Comparison of ENCODE assay signal across 23 cellular contexts in the genomic region with DNA sequence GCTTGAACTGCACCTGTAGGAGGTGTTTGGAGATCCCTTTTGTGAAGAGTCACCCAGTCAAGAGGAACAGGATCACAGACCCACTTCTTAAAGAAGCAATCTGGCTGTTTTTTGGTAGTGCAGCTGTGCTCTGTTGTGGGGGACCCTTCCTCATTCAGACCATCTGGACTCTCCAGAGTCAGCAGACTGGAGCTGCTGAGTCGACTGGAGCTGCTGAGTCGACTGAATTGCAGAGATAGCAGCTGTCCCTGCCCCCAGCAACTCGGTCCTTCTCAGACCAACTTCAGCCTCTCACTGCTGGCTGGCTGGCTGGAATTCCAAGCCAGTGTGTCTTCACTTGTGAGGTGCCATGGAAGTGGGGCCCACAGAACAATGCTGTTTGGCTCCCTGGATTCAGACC. TPM values are rescaled to one million over a fixed set of nuclear protein-coding genes. Genes with fewer than 3 reads are reported as not detected.
DNase-seq lines count a peak whose midpoint lies in the region; ATAC-seq, FAIRE-seq and TF ChIP-seq lines count a peak whose summit lies in the region.
"Had no signal": no experiment of that assay in that cellular context is flagged by ENCODE, and none has a peak within 500 bp of the region (broad histone marks: within the 10 kb centered on the region; RNA-seq: fewer than 3 reads in every experiment).

No MANE protein-coding gene starts in this region.

- no peaks in the 10 kb centered on the region for H4K20me1 ChIP-seq in DND-41 (ENCODE audit: insufficient read depth, low read length)
- no peaks in the 10 kb centered on the region for H4K20me1 ChIP-seq in H1 (replicated peaks in 1 of 2; ENCODE audit: control insufficient read depth in 1 of 2, insufficient read depth in 2 of 2, low read length in 2 of 2)

- no peak overlapping the region for H2AFZ ChIP-seq in DND-41 (ENCODE audit: low read depth, low read length)
- no peak overlapping the region for H2AFZ ChIP-seq in H1 (ENCODE audit: low read length)

- no peak overlapping the region for H3K23ac ChIP-seq in H1 (ENCODE audit: insufficient read length)

- H3K23me2 ChIP-seq in H1 (ENCODE audit: low read depth, low read length) = no peaks in the 10 kb centered on the region

- H3K27me3 ChIP-seq in DND-41 (ENCODE audit: insufficient read depth, low read length, poor library complexity) = no peaks in the 10 kb centered on the region
- H3K27me3 ChIP-seq in H1 (replicated peaks in 1 of 4; ENCODE audit: control insufficient read depth in 3 of 4, extremely low read depth in 1 of 4, insufficient read depth in 3 of 4, low read length in 3 of 4) = no peaks in the 10 kb centered on the region
- H3K27me3 ChIP-seq: BE2C had no signal

- no peak overlapping the region for H2BK5ac ChIP-seq in H1 (ENCODE audit: low read depth, low read length)

- H3K9ac ChIP-seq in DND-41 (ENCODE audit: low read depth, low read length) = no peak overlapping the region
- no peak overlapping the region for H3K9ac ChIP-seq in H1 (replicated peaks in 1 of 4; ENCODE audit: extremely low read depth in 1 of 4, low read depth in 3 of 4, low read length in 3 of 4)
- H3K9ac ChIP-seq: KMS-11 had no signal

- H3K9me3 ChIP-seq in DND-41 (ENCODE audit: insufficient read depth, low read length, severe bottlenecking) (no peaks in the 10 kb centered on the region), H1 (ENCODE audit: insufficient read depth in 2 of 2, low read depth in 1 of 2, low read length in 1 of 2) (0 out of 4 replicates have a peak, but pooled peaks cover 0 to 2% of the 10 kb centered on the region in 2 experiments)
- H3K9me3 ChIP-seq: BE2C had no signal

- H3K79me2 ChIP-seq in DND-41 (ENCODE audit: insufficient read depth, low read length) (no peaks in the 10 kb centered on the region), H1 (ENCODE audit: control insufficient read depth in 1 of 2, insufficient read depth in 2 of 2, low read length in 2 of 2) (no peaks in the 10 kb centered on the region)

- H3K36me3 Mint-ChIP-seq in mesothelial cell of epicardium (peaks cover 44% of the 10 kb centered on the region), HFFc6 (ENCODE audit: low read depth) (peaks cover 32% of the 10 kb centered on the region)

- 91% methylated on average over 3 of the region's 3 CpGs; no CpG with 5 or more reads in 1 of the 2 experiments for WGBS in H1 (ENCODE audit: extremely low coverage in 1 of 2, insufficient coverage in 1 of 2, insufficient read length in 1 of 2, insufficient replicate concordance in 2 of 2, low coverage in 1 of 2, low lambda C conversion rate in 2 of 2, missing lambda C conversion rate in 1 of 2), 2 experiments
- WGBS in lower leg skin, 2 donors = 74% methylated on average over 3 of the region's 3 CpGs; no CpG with 5 or more reads in 1 of the 2 donors

- no peak overlapping the region; the same call in 1 of the 2 replicates for H4K8ac ChIP-seq in H1 (ENCODE audit: extremely low read depth, insufficient read depth, low read length)

- no peak overlapping the region for H3K4me3 ChIP-seq in DND-41 (ENCODE audit: low read depth in 1 of 2, low read length in 2 of 2)
- H3K4me3 ChIP-seq in Jurkat, Clone E6-1 (ENCODE audit: low read length) = no peak overlapping the region
- H3K4me3 ChIP-seq in H1 (ENCODE audit: extremely low read depth in 1 of 4, insufficient read depth in 2 of 4, low read depth in 3 of 4, low read length in 4 of 4) = no peak overlapping the region
- no peak overlapping the region for H3K4me3 ChIP-seq in lower leg skin (ENCODE audit: low read depth, poor library complexity, severe bottlenecking)
- H3K4me3 ChIP-seq: SK-N-MC had no signal

- ATAC-seq in DND-41 (ENCODE audit: insufficient read depth, low read depth) (peak; percentile 56; the same call in 2 of the 3 replicates), HG03280 (IDR thresholded peaks at IDR 0.05; ENCODE audit: unreplicated experiment) (no peak)

- no peak for TF ChIP-seq RAD21 in H1 (IDR thresholded peaks at IDR 0.05 in 1 of 2, conservative IDR thresholded peaks at IDR 0.05 in 1 of 2; ENCODE audit: low read depth in 2 of 2, low read length in 2 of 2)

- H3K27ac Mint-ChIP-seq in mesothelial cell of epicardium (peak overlapping the region; percentile 74), HFFc6 (no peak overlapping the region)
- H3K27ac Mint-ChIP-seq: CD4-positive, CD25-positive, alpha-beta regulatory T cell had no signal

- POLR2A ChIA-PET in H1 (lab: Charles Lee; ENCODE audit: partially characterized antibody) = no interaction called here

- H3K27me3 Mint-ChIP-seq in mesothelial cell of epicardium (ENCODE audit: low read depth) (no peaks in the 10 kb centered on the region), HFFc6 (ENCODE audit: insufficient read depth) (peaks cover 4% of the 10 kb centered on the region)
- H3K27me3 Mint-ChIP-seq: CD4-positive, CD25-positive, alpha-beta regulatory T cell had no signal

- H3K4ac ChIP-seq in H1 (replicated peaks; ENCODE audit: insufficient read length, low read depth, low read length) = no peak overlapping the region

- intact Hi-C loops in lower leg skin (cut with DNase I; ENCODE audit: low total_unique reads) = no loop called here

- H3K36me3 ChIP-seq in DND-41 (ENCODE audit: insufficient read depth, low read length) (peaks cover 10% of the 10 kb centered on the region), H1 (ENCODE audit: control insufficient read depth in 2 of 4, insufficient read depth in 4 of 4, low read length in 3 of 4) (peaks cover 0 to 4% (median 0%) of the 10 kb centered on the region in 4 experiments; a peak in 1 of 8 replicates)

- H2BK120ac ChIP-seq in H1 (replicated peaks; ENCODE audit: low read depth, low read length) = no peak overlapping the region

- no peak overlapping the region for H2AK5ac ChIP-seq in H1 (ENCODE audit: low read depth, low read length)

- H3K27ac ChIP-seq in DND-41 (ENCODE audit: low read length) = no peak overlapping the region
- no peak overlapping the region for H3K27ac ChIP-seq in H1 (ENCODE audit: low read depth, low read length)
- H3K27ac ChIP-seq: KMS-11, SK-N-MC had no signal

- no peak overlapping the region for H3K4me3 Mint-ChIP-seq in mesothelial cell of epicardium
- no peak overlapping the region for H3K4me3 Mint-ChIP-seq in HFFc6
- H3K4me3 Mint-ChIP-seq: CD4-positive, CD25-positive, alpha-beta regulatory T cell had no signal

- H3K4me1 Mint-ChIP-seq in mesothelial cell of epicardium (peaks cover 18% of the 10 kb centered on the region), HFFc6 (ENCODE audit: low read depth) (no peaks in the 10 kb centered on the region)
- H3K4me1 Mint-ChIP-seq: CD4-positive, CD25-positive, alpha-beta regulatory T cell had no signal

- CTCF ChIA-PET in H1 (lab: Charles Lee; ENCODE audit: partially characterized antibody) = interaction anchor here (0.6 to 3.4 kb wide), 2 partner anchors 8 to 104 kb away, joined by 3 to 23 read pairs; partner anchors contain the start of gene CCDC150

- H2BK20ac ChIP-seq in H1 (ENCODE audit: low read length) = no peak overlapping the region

- TF ChIP-seq POLR2A in H1 (IDR thresholded peaks at IDR 0.05; ENCODE audit: control extremely low read depth in 1 of 2, low read depth in 2 of 2, low read length in 2 of 2) (no peak), lower leg skin (IDR thresholded peaks at IDR 0.05) (no peak)

- H3K4me1 ChIP-seq in DND-41 (ENCODE audit: insufficient read depth, low read length) (peaks cover 9% of the 10 kb centered on the region), H1 (replicated peaks in 1 of 4; ENCODE audit: control insufficient read depth in 3 of 4, insufficient read depth in 4 of 4, low read length in 3 of 4) (peaks cover 0 to 3% (median 0%) of the 10 kb centered on the region in 4 experiments; a peak in 2 of 7 replicates)

- H3K18ac ChIP-seq in H1 (ENCODE audit: extremely low read depth, low read length) = no peak overlapping the region

- H3K4me2 ChIP-seq in DND-41 (ENCODE audit: insufficient read depth, low read length) = no peak overlapping the region
- H3K4me2 ChIP-seq in H1 (ENCODE audit: insufficient read depth in 1 of 2, low read depth in 2 of 2, low read length in 2 of 2) = no peak overlapping the region
- H3K4me2 ChIP-seq: KMS-11 had no signal

- H2BK15ac ChIP-seq in H1 (ENCODE audit: low read length) = no peak overlapping the region

- no peak for TF ChIP-seq EP300 in H1 (IDR thresholded peaks at IDR 0.05; ENCODE audit: borderline replicate concordance in 1 of 2, low read depth in 2 of 2, low read length in 2 of 2)

- FAIRE-seq in H1 (lab: Jason Lieb, UNC) = no peak
- FAIRE-seq: A204.1, GM12891, GM19239 had no signal

- H2BK12ac ChIP-seq in H1 (ENCODE audit: low read depth, low read length) = no peak overlapping the region

- H3K9me3 Mint-ChIP-seq in mesothelial cell of epicardium (peaks cover 39% of the 10 kb centered on the region), HFFc6 (peaks cover 25% of the 10 kb centered on the region)

- no peak overlapping the region for H4K91ac ChIP-seq in H1 (replicated peaks; ENCODE audit: insufficient read length, low read length)

- no peak overlapping the region for H4K5ac ChIP-seq in H1 (ENCODE audit: insufficient read length, low read depth, low read length)

- no peak overlapping the region for H3K14ac ChIP-seq in H1 (ENCODE audit: insufficient read length)

- H3K79me1 ChIP-seq in H1 (ENCODE audit: low read depth, low read length) = no peaks in the 10 kb centered on the region

- no peak overlapping the region for H3K56ac ChIP-seq in H1 (replicated peaks; ENCODE audit: insufficient read length, low read depth, low read length)

- TF ChIP-seq CTCF in DND-41 (IDR thresholded peaks at IDR 0.05; ENCODE audit: borderline replicate concordance, extremely low read depth, low read length, poor library complexity, severe bottlenecking) = no peak
- TF ChIP-seq CTCF in H1 (IDR thresholded peaks at IDR 0.05; ENCODE audit: control extremely low read depth in 1 of 3, insufficient read depth in 1 of 3, low read depth in 1 of 3, low read length in 3 of 3) = no peak
- no peak for TF ChIP-seq CTCF in mesothelial cell of epicardium (IDR thresholded peaks at IDR 0.05; ENCODE audit: unreplicated experiment)
- no peak for TF ChIP-seq CTCF in lower leg skin (IDR thresholded peaks at IDR 0.05)
- no peak for TF ChIP-seq CTCF in HFFc6 (IDR thresholded peaks at IDR 0.05)

- no peak for DNase-seq in DND-41
- peak; percentile 44 for DNase-seq in Jurkat, Clone E6-1 (ENCODE audit: low read depth, low spot score)
- no peak for DNase-seq in H1 (ENCODE audit: low read depth in 1 of 2, low spot score in 2 of 2)
- no peak for DNase-seq in mesothelial cell of epicardium (ENCODE audit: low spot score in 2 of 2, unreplicated experiment in 2 of 2)
- no peak for DNase-seq in UCSD-AML1 (lab: John Stamatoyannopoulos, UW; ENCODE audit: unreplicated experiment)
- no peak for DNase-seq in lower leg skin (ENCODE audit: low spot score in 2 of 2)
- no peak for DNase-seq in HFFc6
- DNase-seq: BE2C; CD4-positive, CD25-positive, alpha-beta regulatory T cell; EL; GOT3; MV-4-11; NCI-H1694 treated with DMSO at 0.1 percent for 48 hours; NCI-H2107; NCI-H446; OCI-M1; SHP77 had no signal

RNA-seq across cellular contexts. Expression of gene GTF3C3, which starts 56.8 kb away (rescaled TPM):
- 65.1 TPM for polyA plus RNA-seq in Jurkat, Clone E6-1 (2012; ENCODE audit: insufficient read depth, insufficient read length)
- total RNA-seq in H1 (2021; fragmentation: NEBNext Ultra II Directional; extraction: Animal tissue kit (Norgen Biotek cat#: 25700)) = 47.5 and 52.2 TPM in 2 replicates
- polyA plus RNA-seq in H1 (2011; rRNA removed) = 11.7 and 19.6 TPM in 2 replicates
- polyA plus RNA-seq in H1 (2011; cell fraction: cytosol; rRNA removed) = 21.2 TPM
- polyA plus RNA-seq in H1 (2011; cell fraction: nucleus; rRNA removed) = 19.2 TPM
- polyA plus RNA-seq in H1 (2012, experiment 1 of 2) = 21.0 to 35.6 TPM (median 25.0 TPM) in 4 replicates
- polyA plus RNA-seq in H1 (2012, experiment 2 of 2) = 1.8 TPM
- polyA plus RNA-seq in H1 (2013, experiment 1 of 2) = 20.7 TPM
- polyA plus RNA-seq in H1 (2013, experiment 2 of 2) = 19.5 TPM
- polyA minus RNA-seq in H1 (2011; rRNA and poly(A)+ RNA removed) = 39.5 and 77.0 TPM in 2 replicates
- polyA minus RNA-seq in H1 (2011; cell fraction: cytosol; rRNA and poly(A)+ RNA removed) = 24.7 TPM
- polyA minus RNA-seq in H1 (2011; cell fraction: nucleus; rRNA and poly(A)+ RNA removed) = 75.8 TPM
- total RNA-seq in mesothelial cell of epicardium (52.6 to 56.7 TPM (median 54.4 TPM) in 3 replicates), lower leg skin (10 to 100 TPM; 22.9 to 29.6 (median 26.3) TPM)
- total RNA-seq in HFFc6 (2021; fragmentation: NEBNext Ultra II Directional; extraction: Animal tissue kit (Norgen Biotek cat#: 25700)) = 10 to 100 TPM; 23.1 to 40.8 (median 30.0) TPM
